In the genomic region with DNA sequence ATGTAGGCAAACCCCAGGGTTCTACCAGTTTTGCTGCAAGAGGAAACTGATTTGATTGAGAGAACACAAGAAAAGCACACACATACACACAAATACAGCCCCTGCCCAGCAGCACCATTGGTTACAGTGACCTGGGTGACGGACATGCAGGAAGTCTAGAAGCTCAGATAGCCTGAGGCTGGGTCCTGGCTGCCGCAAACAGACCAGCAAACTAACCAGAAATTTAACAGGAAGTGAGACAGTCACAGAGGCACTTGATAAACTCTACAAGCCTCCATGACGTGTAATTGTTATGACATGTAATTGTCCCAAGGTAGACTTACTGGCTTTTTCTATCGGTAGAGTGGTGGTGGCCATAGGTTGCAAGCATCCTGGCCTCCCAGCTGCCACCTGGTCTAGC, we compare ENCODE assay signal across 10 cellular contexts. TPM values are rescaled to one million over a fixed set of nuclear protein-coding genes. Genes with fewer than 3 reads are reported as not detected.
DNase-seq lines count a peak whose midpoint lies in the region; ATAC-seq, FAIRE-seq and TF ChIP-seq lines count a peak whose summit lies in the region.
"Had no signal": no experiment of that assay in that cellular context is flagged by ENCODE, and none has a peak within 500 bp of the region (broad histone marks: within the 10 kb centered on the region; RNA-seq: fewer than 3 reads in every experiment).

No MANE protein-coding gene starts in this region.

- no peak for TF ChIP-seq CTCF in GM12878 (IDR thresholded peaks at IDR 0.05 in 2 of 3, conservative IDR thresholded peaks at IDR 0.05 in 1 of 3; ENCODE audit: control insufficient read depth in 2 of 3, extremely low read depth in 1 of 3, insufficient read depth in 1 of 3, low read depth in 3 of 3, low read length in 3 of 3)
- no peak for TF ChIP-seq CTCF in natural killer cell (IDR thresholded peaks at IDR 0.05)
- no peak for TF ChIP-seq CTCF in glutamatergic neuron (IDR thresholded peaks at IDR 0.05; ENCODE audit: partially characterized antibody, unreplicated experiment)
- no peak for TF ChIP-seq CTCF in lower leg skin (IDR thresholded peaks at IDR 0.05)

- no peaks in the 10 kb centered on the region for H3K36me3 ChIP-seq in GM12878 (ENCODE audit: control insufficient read depth in 2 of 2, insufficient read depth in 2 of 2, low read length in 1 of 2)
- H3K36me3 ChIP-seq: ascending aorta had no signal

- no peak overlapping the region; the same call in 1 of the 2 replicates for H2AFZ ChIP-seq in GM12878 (ENCODE audit: control insufficient read depth, low read depth, low read length)

- in situ Hi-C loops in GM12878 (cut with MboI), result no loop called here

- H3K27ac ChIP-seq in GM12878 (ENCODE audit: control insufficient read depth, insufficient read depth), result no peak overlapping the region
- H3K27ac ChIP-seq: ascending aorta had no signal

- H3K4me1 Mint-ChIP-seq in natural killer cell, result peaks cover 6 to 11% of the 10 kb centered on the region in 2 donors
- no peaks in the 10 kb centered on the region for H3K4me1 Mint-ChIP-seq in glutamatergic neuron (ENCODE audit: low read depth, unreplicated experiment)

- TF ChIP-seq RAD21 in GM12878 (IDR thresholded peaks at IDR 0.05; ENCODE audit: insufficient read depth, low read depth, low read length), result no peak

- peak overlapping the region; percentile 76 to 84 for H3K27ac Mint-ChIP-seq in natural killer cell
- no peak overlapping the region for H3K27ac Mint-ChIP-seq in glutamatergic neuron (ENCODE audit: unreplicated experiment)

- 15% methylated on average over 4 of the region's 4 CpGs for WGBS in GM12878 (ENCODE audit: insufficient coverage, insufficient replicate concordance, low lambda C conversion rate, missing lambda C conversion rate)
- WGBS in lower leg skin, 2 donors, result 47 to 53% methylated on average over 4 of the region's 4 CpGs

- no peak overlapping the region for H3K4me2 ChIP-seq in GM12878 (ENCODE audit: control insufficient read depth, insufficient read depth)

- H3K27me3 ChIP-seq in GM12878 (replicated peaks in 1 of 2; ENCODE audit: control insufficient read depth in 2 of 2, insufficient read depth in 2 of 2, low read length in 1 of 2), result no peaks in the 10 kb centered on the region
- H3K27me3 ChIP-seq: ascending aorta had no signal

- no peak for TF ChIP-seq EP300 in GM12878 (IDR thresholded peaks at IDR 0.05; ENCODE audit: borderline replicate concordance in 1 of 2, control insufficient read depth in 1 of 2, low read depth in 2 of 2, low read length in 2 of 2)

- BruUV-seq in GM12878 (replicated peaks; lab: Mats Ljungman, UMichigan), result no TSS peak

- H3K27me3 Mint-ChIP-seq in natural killer cell (ENCODE audit: low read depth in 2 of 2) (peaks cover 0 to 3% of the 10 kb centered on the region in 2 donors), glutamatergic neuron (ENCODE audit: unreplicated experiment) (peaks cover 1% of the 10 kb centered on the region)

- H3K9me3 ChIP-seq in GM12878 (replicated peaks; ENCODE audit: control insufficient read depth, insufficient read depth, low read length), result no peaks in the 10 kb centered on the region

- ATAC-seq in GM18861 (IDR thresholded peaks at IDR 0.05; ENCODE audit: unreplicated experiment) (peak; percentile 73), GM12878 (peak; percentile 39), natural killer cell (peak; percentile 90 to 97 (median 92))

- H3K4me1 ChIP-seq in GM12878 (ENCODE audit: control insufficient read depth, insufficient read depth, low read length), result no peaks in the 10 kb centered on the region
- H3K4me1 ChIP-seq: ascending aorta had no signal

- H4K20me1 ChIP-seq in GM12878 (ENCODE audit: control insufficient read depth, insufficient read depth), result no peaks in the 10 kb centered on the region

- FAIRE-seq in GM12878 (lab: Jason Lieb, UNC), result no peak

- no peak overlapping the region for H3K4me3 ChIP-seq in GM12878
- no peak overlapping the region for H3K4me3 ChIP-seq in lower leg skin (ENCODE audit: low read depth, poor library complexity, severe bottlenecking)
- H3K4me3 ChIP-seq: ascending aorta had no signal

- no peaks in the 10 kb centered on the region for H3K79me2 ChIP-seq in GM12878 (ENCODE audit: control insufficient read depth, insufficient read depth, low read length)

- POLR2A ChIA-PET in GM12878 (lab: Charles Lee), result no interaction called here

- DNase-seq in NOMO-1 treated with dmso at 0.1 percent for 144 hours (lab: John Stamatoyannopoulos, UW; ENCODE audit: unreplicated experiment), result peak; percentile 14
- no peak for DNase-seq in GM12878 (ENCODE audit: low read depth, low spot score)
- peak; percentile 46 for DNase-seq in natural killer cell
- no peak for DNase-seq in NCI-H345 treated with DMSO at 0.1 percent for 48 hours (lab: John Stamatoyannopoulos, UW; ENCODE audit: unreplicated experiment)
- no peak for DNase-seq in SHP77 (lab: John Stamatoyannopoulos, UW)
- DNase-seq in glutamatergic neuron, result no peak
- DNase-seq in lower leg skin (ENCODE audit: low spot score in 2 of 2), result no peak
- DNase-seq: NCI-H446 had no signal

- SMC1A ChIA-PET in GM12878 (lab: Charles Lee; ENCODE audit: uncharacterized antibody, unreplicated experiment), result interaction anchor here (1.2 kb wide), 1 partner anchor 19 kb away, joined by 3 read pairs; no protein-coding TSS in a partner anchor

- CTCF ChIA-PET in GM12878 (lab: Yijun Ruan, JAX), result interaction anchor here (3.0 kb wide), 1 partner anchor 47 kb away, joined by 9 read pairs; no protein-coding TSS in a partner anchor

- RAD21 ChIA-PET in GM12878 (lab: Charles Lee; ENCODE audit: unreplicated experiment), result no interaction called here

- peaks cover 10% of the 10 kb centered on the region for H3K36me3 Mint-ChIP-seq in natural killer cell
- H3K36me3 Mint-ChIP-seq in glutamatergic neuron (ENCODE audit: unreplicated experiment), result peaks cover 13% of the 10 kb centered on the region

- no peak overlapping the region for H3K9ac ChIP-seq in GM12878 (ENCODE audit: control insufficient read depth, insufficient read depth, low read length)

- H3K4me3 Mint-ChIP-seq in natural killer cell (peak overlapping the region; percentile 55), glutamatergic neuron (ENCODE audit: unreplicated experiment) (no peak overlapping the region)

- TF ChIP-seq POLR2A in GM12878 (IDR thresholded peaks at IDR 0.05; ENCODE audit: low read depth, low read length) (no peak), lower leg skin (IDR thresholded peaks at IDR 0.05) (no peak)

- H3K9me3 Mint-ChIP-seq in natural killer cell (no peaks in the 10 kb centered on the region), glutamatergic neuron (ENCODE audit: unreplicated experiment) (peaks cover 7% of the 10 kb centered on the region)

- intact Hi-C loops in GM12878 (cut with micrococcal nuclease; ENCODE audit: unreplicated experiment) (no loop called here), natural killer cell (cut with micrococcal nuclease) (loop anchor here (1.0 kb wide), 1 partner anchor 23 kb away; no protein-coding TSS in a partner anchor), lower leg skin (cut with DNase I; ENCODE audit: low total_unique reads) (no loop called here)

TF ChIP-seq in GM12878, 131 proteins besides CTCF, POLR2A, EP300 and RAD21 (continues in another document):
- TF ChIP-seq SPI1 (IDR thresholded peaks at IDR 0.05; ENCODE audit: borderline replicate concordance, insufficient read depth, low read depth, low read length) (peak; percentile 21; the same call in 1 of the 2 replicates), NBN (IDR thresholded peaks at IDR 0.05) (no peak), IRF4 (IDR thresholded peaks at IDR 0.05; ENCODE audit: low read depth, low read length) (no peak), SIN3A (IDR thresholded peaks at IDR 0.05; ENCODE audit: low read depth, low read length) (no peak)

RNA-seq across cellular contexts. Expression of gene PRKAR2B, which starts 58.9 kb away (rescaled TPM):
- not detected in 2 replicates for total RNA-seq in GM12878 (2013; cell fraction: nucleolus; rRNA removed)
- total RNA-seq in GM12878 (2014; rRNA removed) (not detected in 2 replicates), GM12878 (2014; rRNA removed; fragmentation: Illumina TruSeq; extraction: Trizol) (0.04 TPM in 1 of 2 replicates, not detected in the other), GM12878 (2021) (0.18 and 0.48 TPM in 2 replicates), natural killer cell (10 to 100 TPM in 1 of 3 donors, 1 to 10 TPM in 2; 2.1 to 14.3 (median 4.0) TPM), glutamatergic neuron (ENCODE audit: unreplicated experiment) (14.6 TPM), lower leg skin (1 to 10 TPM; 5.0 to 6.9 (median 6.3) TPM)
- polyA plus RNA-seq in GM12878 (2011; ENCODE audit: low read depth), result not detected
- polyA plus RNA-seq in GM12878 (2011; rRNA removed) (0.03 and 0.12 TPM in 2 replicates), GM12878 (2014; fragmentation: Illumina TruSeq; extraction: Trizol) (0.01 TPM in 1 of 2 replicates, not detected in the other), GM12878 (2014; fragmentation: Nextera tagmentation; extraction: Ambion mirVana) (under 1 TPM in 1 of 2 experiments, not detected in 1; 0.02 TPM), GM12878 (2014; rRNA removed) (not detected in 2 replicates), GM12878 (2016; fragmentation: Nextera tagmentation; extraction: Ambion mirVana) (under 1 TPM in 1 of 2 experiments, not detected in 1; 0.06 TPM)
- 0.02 and 0.03 TPM in 2 replicates for polyA plus RNA-seq in GM12878 (2011; cell fraction: cytosol; rRNA removed)
- not detected in 2 replicates for polyA plus RNA-seq in GM12878 (2011; cell fraction: nucleus; rRNA removed)
- 0.06 TPM in 1 of 2 replicates, not detected in the other for polyA plus RNA-seq in GM12878 (2012)
- polyA minus RNA-seq in GM12878 (2011; rRNA and poly(A)+ RNA removed), result 0.05 and 0.07 TPM in 2 replicates
- not detected in 2 replicates for polyA minus RNA-seq in GM12878 (2011; cell fraction: cytosol; rRNA and poly(A)+ RNA removed)
- not detected in 2 replicates for polyA minus RNA-seq in GM12878 (2011; cell fraction: nucleus; rRNA and poly(A)+ RNA removed)

Comparison
In these comparisons a context has a peak if more than half of its experiments do, and no peak if none do; other contexts are left out.
1. ATAC-seq: peak in every context shown above with its lines; median percentile 92 in natural killer cell; 73 in GM18861; 39 in GM12878.
2. DNase-seq: peak in NOMO-1 treated with dmso at 0.1 percent for 144 hours (single experiment) and natural killer cell (single experiment); none in GM12878 (single experiment), NCI-H345 treated with DMSO at 0.1 percent for 48 hours (single experiment), SHP77 (0 of 2), glutamatergic neuron (single experiment) and lower leg skin (0 of 2).